ENCODE assay signal across 30 cellular contexts in the genomic region with DNA sequence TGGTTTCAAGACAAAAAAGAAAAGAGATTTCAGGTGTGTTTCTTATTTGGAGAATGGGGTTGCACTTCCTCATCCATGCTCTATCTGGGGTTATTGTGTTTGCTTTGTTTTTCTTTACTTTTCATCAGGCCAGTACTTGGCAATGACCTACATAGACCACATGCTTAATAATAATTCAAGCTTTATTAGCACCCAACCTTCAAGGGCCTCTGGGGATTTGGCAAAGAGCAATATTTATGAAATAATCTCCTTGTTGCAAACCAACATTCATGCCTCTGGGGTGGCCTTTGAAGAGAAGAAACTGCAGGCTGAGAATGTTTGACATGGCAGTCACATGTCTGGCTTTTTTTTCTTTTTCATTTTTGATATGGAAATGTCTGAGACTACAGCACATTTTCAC.
"Had no signal": no experiment of that assay in that cellular context is flagged by ENCODE, and none has a peak within 500 bp of the region (broad histone marks: within the 10 kb centered on the region; RNA-seq: fewer than 3 reads in every experiment).

No MANE protein-coding gene starts in this region.

- H3K27me3 Mint-ChIP-seq: activated naive CD8-positive, alpha-beta T cell; activated T-cell treated with anti-CD3 and anti-CD28 coated beads, Interleukin-2, amount 50 U/mL, for 24 hours; central memory CD8-positive, alpha-beta T cell had no signal

- H3K27me3 ChIP-seq: Peyer's patch, SJSA1 had no signal

- H3K9me3 ChIP-seq: Peyer's patch, SJSA1 had no signal

- H3K4me3 ChIP-seq: Peyer's patch, SJSA1 had no signal

- H3K27ac ChIP-seq: Peyer's patch, RWPE1, SJSA1 had no signal

- H3K36me3 ChIP-seq: Peyer's patch, SJSA1 had no signal

- H3K4me1 ChIP-seq: Peyer's patch, SJSA1 had no signal

- DNase-seq: activated CD4-positive, alpha-beta T cell treated with anti-CD3 and anti-CD28 coated beads for 48 hours; activated CD4-positive, alpha-beta T cell treated with anti-CD3 and anti-CD28 coated beads, Interleukin-2, amount 50 U/mL, for 4 hours; activated CD4-positive, CD25-positive, alpha-beta regulatory T cell treated with anti-CD3 and anti-CD28 coated beads, Interleukin-2, amount 50 U/mL, for 72 hours; activated CD8-positive, alpha-beta memory T cell treated with anti-CD3 and anti-CD28 coated beads, Interleukin-2, amount 50 U/mL, for 48 hours; activated CD8-positive, alpha-beta T cell treated with anti-CD3 and anti-CD28 coated beads, Interleukin-2, amount 10 ng/mL, durations not matched to agents 7 days and 5 days; activated gamma-delta T cell; activated naive CD4-positive, alpha-beta T cell treated with anti-CD3 and anti-CD28 coated beads for 36 hours; activated T-cell treated with anti-CD3 and anti-CD28 coated beads, Interleukin-2, amount 50 U/mL, for 24 hours; amygdala; Karpas-422; MM.1S; NCI-H1105; NCI-H1436; NCI-H1694 treated with DMSO at 0.1 percent for 48 hours; NCI-H2029 treated with DMSO at 0.1 percent for 48 hours; NCI-H345; NCI-H510A; NCI-H526 treated with DMSO at 0.1 percent for 48 hours; NCI-H82; Peyer's patch; SHP77; T-helper 17 cell; T-helper 9 cell had no signal

- ATAC-seq: activated CD8-positive, alpha-beta T cell treated with anti-CD3 and anti-CD28 coated beads, Interleukin-2, amount 10 ng/mL, durations not matched to agents 7 days and 5 days; T-helper 17 cell; WTC11 had no signal

- H3K27ac Mint-ChIP-seq: activated CD8-positive, alpha-beta T cell treated with anti-CD3 and anti-CD28 coated beads, Interleukin-2, amount 10 ng/mL, durations not matched to agents 7 days and 5 days; activated naive CD4-positive, alpha-beta T cell treated with anti-CD3 and anti-CD28 coated beads for 36 hours; activated T-cell treated with anti-CD3 and anti-CD28 coated beads, Interleukin-2, amount 50 U/mL, for 24 hours; brain; WTC11 had no signal

- H3K4me1 Mint-ChIP-seq: brain, WTC11 had no signal

- H3K4me3 Mint-ChIP-seq: activated CD8-positive, alpha-beta T cell treated with anti-CD3 and anti-CD28 coated beads, Interleukin-2, amount 10 ng/mL, durations not matched to agents 7 days and 5 days; activated naive CD4-positive, alpha-beta T cell treated with anti-CD3 and anti-CD28 coated beads for 36 hours; activated T-cell treated with anti-CD3 and anti-CD28 coated beads, Interleukin-2, amount 50 U/mL, for 24 hours; brain; central memory CD8-positive, alpha-beta T cell; T-helper 17 cell; WTC11 had no signal

- H3K36me3 Mint-ChIP-seq: activated naive CD8-positive, alpha-beta T cell; brain; WTC11 had no signal

- H3K9me3 Mint-ChIP-seq: activated naive CD4-positive, alpha-beta T cell treated with anti-CD3 and anti-CD28 coated beads for 36 hours; activated T-cell treated with anti-CD3 and anti-CD28 coated beads, Interleukin-2, amount 50 U/mL, for 24 hours; central memory CD8-positive, alpha-beta T cell had no signal

- FAIRE-seq: astrocyte had no signal
